8 cellular contexts compared by ENCODE assay signal in genomic region chr13:46053162-46054012, GRCh38. TPM values are rescaled to one million over a fixed set of nuclear protein-coding genes. Genes with fewer than 3 reads are reported as not detected.
DNase-seq lines count a peak whose midpoint lies in the region; ATAC-seq and TF ChIP-seq lines count a peak whose summit lies in the region.

No MANE protein-coding gene starts in this region.

- no peaks in the 10 kb centered on the region for H3K27me3 ChIP-seq in right atrium auricular region
- peaks cover 24% of the 10 kb centered on the region for H3K27me3 ChIP-seq in mononuclear cell (ENCODE audit: insufficient read depth, low read length)

- TF ChIP-seq CTCF in right atrium auricular region (IDR thresholded peaks at IDR 0.05), result no peak
- no peak for TF ChIP-seq CTCF in cardiac fibroblast (IDR thresholded peaks at IDR 0.05; ENCODE audit: low read depth, low read length)

- H3K36me3 ChIP-seq in right atrium auricular region, result no peaks in the 10 kb centered on the region

- peak overlapping the region; percentile 95 to 97 for H3K4me3 ChIP-seq in right atrium auricular region
- H3K4me3 ChIP-seq in cardiac fibroblast (replicated peaks in 1 of 2; ENCODE audit: low read depth in 2 of 2, low read length in 2 of 2), result peak overlapping the region; percentile 79 to 85
- peak overlapping the region; percentile 79 for H3K4me3 ChIP-seq in mononuclear cell (ENCODE audit: low read length)

- intact Hi-C loops in cardiac septum (cut with DNase I), result no loop called here

- peak overlapping the region; percentile 95 to 96 for H3K27ac ChIP-seq in right atrium auricular region

- ATAC-seq in HG03196 (IDR thresholded peaks at IDR 0.05; ENCODE audit: unreplicated experiment), result no peak

- no peak for DNase-seq in right atrium auricular region (ENCODE audit: low spot score)
- no peak for DNase-seq in cardiac septum (ENCODE audit: low spot score)
- DNase-seq in cardiac fibroblast (ENCODE audit: low read depth in 2 of 2), result no peak
- DNase-seq in NCI-H1694 treated with DMSO at 0.1 percent for 48 hours (lab: John Stamatoyannopoulos, UW), result no peak
- no peak for DNase-seq in stimulated activated CD4-positive, alpha-beta T cell treated with anti-CD3 and anti-CD28 coated beads, Interleukin-12 subunit alpha, Interleukin-12 subunit beta, amount 100 ng/mL, for 4 hours
- no peak for DNase-seq in NCI-H146 treated with DMSO at 0.1 percent for 48 hours (lab: John Stamatoyannopoulos, UW; ENCODE audit: unreplicated experiment)

- H3K4me1 ChIP-seq in right atrium auricular region, result peaks cover 0 to 29% of the 10 kb centered on the region in 2 donors
- H3K4me1 ChIP-seq in mononuclear cell (ENCODE audit: insufficient read depth, low read length), result peaks cover 23% of the 10 kb centered on the region

- H3K9me3 ChIP-seq in right atrium auricular region (no peaks in the 10 kb centered on the region), mononuclear cell (ENCODE audit: low read depth, low read length) (no peaks in the 10 kb centered on the region)

RNA-seq across cellular contexts. Expression of gene ZC3H13, which starts 0.8 kb away (rescaled TPM):
- total RNA-seq in right atrium auricular region (10 to 100 TPM; 18.2 to 21.0 TPM), cardiac septum (48.4 TPM), mononuclear cell (26.8 TPM)

RNA-seq across cellular contexts. Expression of gene CPB2, which starts 51.4 kb away (rescaled TPM):
- total RNA-seq in right atrium auricular region (not detected), cardiac septum (not detected), mononuclear cell (not detected)
